ENCODE assay signal across 21 cellular contexts in the genomic region with DNA sequence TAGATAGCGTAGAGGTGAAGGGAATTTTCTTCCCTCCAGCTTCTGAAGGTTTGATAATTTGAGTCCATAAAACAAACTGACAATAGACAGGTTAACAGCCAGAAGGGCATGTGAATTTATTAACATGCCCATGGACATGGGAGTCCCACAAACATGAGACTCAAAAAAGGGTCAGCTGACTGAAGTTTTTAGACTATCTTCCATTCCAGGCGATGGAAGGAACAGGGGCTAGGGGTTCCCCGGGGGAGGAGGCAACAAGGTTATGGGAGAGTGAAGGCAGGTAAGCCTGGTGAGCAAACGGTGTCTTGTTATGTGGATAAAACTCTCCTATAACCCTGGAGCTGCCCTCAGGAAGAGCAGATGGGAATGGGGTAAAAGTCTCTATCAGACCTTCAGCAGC.
"Had no signal": no experiment of that assay in that cellular context is flagged by ENCODE, and none has a peak within 500 bp of the region (broad histone marks: within the 10 kb centered on the region; RNA-seq: fewer than 3 reads in every experiment).

No MANE protein-coding gene starts in this region.

- H3K9me2 ChIP-seq: SK-N-SH had no signal

- DNase-seq: KBM-7, MV-4-11, NCI-H1048, NCI-H1105, NCI-H1417, NCI-H1436 treated with DMSO at 0.1 percent for 48 hours, NCI-H1694, NCI-H187 treated with DMSO at 0.1 percent for 48 hours, NCI-H2029 treated with DMSO at 0.1 percent for 48 hours, NCI-H2171 treated with DMSO at 0.1 percent for 48 hours, NCI-H345, NCI-H446 treated with DMSO at 0.1 percent for 48 hours, NCI-H510A treated with DMSO at 0.1 percent for 48 hours, NCI-H748 treated with DMSO at 0.1 percent for 48 hours, PC-3, SHP77, SK-N-SH, SW 1271 had no signal

- H3K4me2 ChIP-seq: SK-N-SH had no signal

- H3K9ac ChIP-seq: SK-N-SH had no signal

- H3K27ac ChIP-seq: HL-60, RWPE1 had no signal

- ATAC-seq: Panc1, PC-3 had no signal

- H3K9me3 ChIP-seq: SK-N-SH had no signal
